ENCODE assay signal across 1 cellular context in the genomic region with DNA sequence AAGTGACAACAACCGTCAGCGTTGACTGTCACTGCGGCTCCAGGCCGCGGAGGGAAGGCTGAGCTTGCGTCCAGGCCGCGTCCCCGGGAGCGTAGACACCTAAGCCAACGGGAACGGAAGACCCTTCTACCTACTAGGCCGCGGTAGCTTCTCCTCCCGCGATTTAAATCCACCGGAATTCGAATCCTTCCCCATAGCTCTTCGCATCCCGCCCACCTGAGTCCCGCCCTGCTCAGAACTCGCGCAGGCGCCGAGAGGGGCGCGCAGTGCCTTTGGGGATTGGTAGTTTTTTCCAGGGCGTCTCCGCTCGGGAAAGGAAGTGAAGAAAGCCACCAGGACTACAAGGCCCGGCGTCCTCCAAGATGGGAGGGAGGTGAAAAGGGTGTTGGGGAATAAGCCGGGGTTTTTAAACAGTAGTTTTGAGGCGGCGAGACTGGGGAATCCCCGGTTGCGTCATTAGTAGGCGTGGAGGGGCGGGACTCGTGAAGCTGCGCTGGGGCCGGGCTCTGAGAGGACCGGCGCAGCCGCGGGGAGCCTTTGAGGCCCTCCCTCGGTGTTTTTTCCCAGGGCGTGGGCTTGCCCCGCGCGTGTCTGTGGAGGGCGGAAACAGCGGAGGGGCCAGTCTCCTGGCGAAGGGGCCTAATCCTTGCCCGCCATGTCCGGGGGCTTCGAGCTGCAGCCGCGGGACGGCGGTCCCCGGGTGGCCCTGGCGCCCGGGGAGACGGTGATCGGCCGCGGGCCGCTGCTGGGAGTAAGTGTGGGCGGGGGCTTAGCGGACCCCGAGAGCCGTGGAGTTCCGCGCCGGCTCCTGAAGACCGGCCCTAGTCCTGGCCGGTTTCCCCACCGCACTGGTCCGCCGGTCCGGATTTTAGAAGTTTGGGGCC.
TF ChIP-seq lines count a peak whose summit lies in the region.

Gene APLF (plus strand): TSS at position 509 of the 884 bp plus-strand sequence. CDS start 147 bp downstream, at position 656.
Gene FBXO48 (minus strand): TSS at position 218 of the 884 bp plus-strand sequence. CDS start 2,149 bp downstream, outside the sequence.

TF ChIP-seq in K562, 482 proteins besides CTCF, POLR2A, EP300 and RAD21 (continued from another document and continues in another):
- peak; percentile 61 for TF ChIP-seq TAF1 (IDR thresholded peaks at IDR 0.05; ENCODE audit: control insufficient read depth, extremely low read depth, insufficient read depth, low read length, severe bottlenecking)
- TF ChIP-seq SMC3 (conservative IDR thresholded peaks at IDR 0.05; ENCODE audit: insufficient read depth, low read depth, low read length) = no peak
- no peak for TF ChIP-seq HMGXB4 (CRISPR knock-in tag; IDR thresholded peaks at IDR 0.05)
- no peak for TF ChIP-seq NCOA2 (IDR thresholded peaks at IDR 0.05; ENCODE audit: partially characterized antibody in 2 of 2)
- TF ChIP-seq CBX8 (IDR thresholded peaks at IDR 0.05; ENCODE audit: borderline replicate concordance, extremely low read depth, low read depth, low read length, poor library complexity, severe bottlenecking) = no peak
- TF ChIP-seq ZNF766 (CRISPR knock-in tag; conservative IDR thresholded peaks at IDR 0.05) = peak; percentile 96
- no peak for TF ChIP-seq TSC22D4 (tag; IDR thresholded peaks at IDR 0.05)
- TF ChIP-seq, protein P1, sequence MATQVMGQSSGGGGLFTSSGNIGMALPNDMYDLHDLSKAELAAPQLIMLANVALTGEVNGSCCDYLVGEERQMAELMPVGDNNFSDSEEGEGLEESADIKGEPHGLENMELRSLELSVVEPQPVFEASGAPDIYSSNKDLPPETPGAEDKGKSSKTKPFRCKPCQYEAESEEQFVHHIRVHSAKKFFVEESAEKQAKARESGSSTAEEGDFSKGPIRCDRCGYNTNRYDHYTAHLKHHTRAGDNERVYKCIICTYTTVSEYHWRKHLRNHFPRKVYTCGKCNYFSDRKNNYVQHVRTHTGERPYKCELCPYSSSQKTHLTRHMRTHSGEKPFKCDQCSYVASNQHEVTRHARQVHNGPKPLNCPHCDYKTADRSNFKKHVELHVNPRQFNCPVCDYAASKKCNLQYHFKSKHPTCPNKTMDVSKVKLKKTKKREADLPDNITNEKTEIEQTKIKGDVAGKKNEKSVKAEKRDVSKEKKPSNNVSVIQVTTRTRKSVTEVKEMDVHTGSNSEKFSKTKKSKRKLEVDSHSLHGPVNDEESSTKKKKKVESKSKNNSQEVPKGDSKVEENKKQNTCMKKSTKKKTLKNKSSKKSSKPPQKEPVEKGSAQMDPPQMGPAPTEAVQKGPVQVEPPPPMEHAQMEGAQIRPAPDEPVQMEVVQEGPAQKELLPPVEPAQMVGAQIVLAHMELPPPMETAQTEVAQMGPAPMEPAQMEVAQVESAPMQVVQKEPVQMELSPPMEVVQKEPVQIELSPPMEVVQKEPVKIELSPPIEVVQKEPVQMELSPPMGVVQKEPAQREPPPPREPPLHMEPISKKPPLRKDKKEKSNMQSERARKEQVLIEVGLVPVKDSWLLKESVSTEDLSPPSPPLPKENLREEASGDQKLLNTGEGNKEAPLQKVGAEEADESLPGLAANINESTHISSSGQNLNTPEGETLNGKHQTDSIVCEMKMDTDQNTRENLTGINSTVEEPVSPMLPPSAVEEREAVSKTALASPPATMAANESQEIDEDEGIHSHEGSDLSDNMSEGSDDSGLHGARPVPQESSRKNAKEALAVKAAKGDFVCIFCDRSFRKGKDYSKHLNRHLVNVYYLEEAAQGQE (CRISPR knock-in tag; IDR thresholded peaks at IDR 0.05; ENCODE audit: low read depth) = no peak
- TF ChIP-seq TOE1 (IDR thresholded peaks at IDR 0.05; ENCODE audit: borderline replicate concordance) = no peak; the same call in 1 of the 2 replicates
- TF ChIP-seq TOE1 (CRISPR knock-in tag; IDR thresholded peaks at IDR 0.05; ENCODE audit: borderline replicate concordance, low read depth) = no peak
- TF ChIP-seq PTBP1 (IDR thresholded peaks at IDR 0.05; ENCODE audit: low read depth, low read length) = no peak
- TF ChIP-seq, protein P2, sequence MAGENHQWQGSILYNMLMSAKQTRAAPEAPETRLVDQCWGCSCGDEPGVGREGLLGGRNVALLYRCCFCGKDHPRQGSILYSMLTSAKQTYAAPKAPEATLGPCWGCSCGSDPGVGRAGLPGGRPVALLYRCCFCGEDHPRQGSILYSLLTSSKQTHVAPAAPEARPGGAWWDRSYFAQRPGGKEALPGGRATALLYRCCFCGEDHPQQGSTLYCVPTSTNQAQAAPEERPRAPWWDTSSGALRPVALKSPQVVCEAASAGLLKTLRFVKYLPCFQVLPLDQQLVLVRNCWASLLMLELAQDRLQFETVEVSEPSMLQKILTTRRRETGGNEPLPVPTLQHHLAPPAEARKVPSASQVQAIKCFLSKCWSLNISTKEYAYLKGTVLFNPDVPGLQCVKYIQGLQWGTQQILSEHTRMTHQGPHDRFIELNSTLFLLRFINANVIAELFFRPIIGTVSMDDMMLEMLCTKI (IDR thresholded peaks at IDR 0.05; ENCODE audit: partially characterized antibody) = no peak
- peak; percentile 87; the same call in 1 of the 2 replicates for TF ChIP-seq TARDBP (IDR thresholded peaks at IDR 0.05)
- TF ChIP-seq TRIM28 (IDR thresholded peaks at IDR 0.05) = no peak
- TF ChIP-seq, protein P3, sequence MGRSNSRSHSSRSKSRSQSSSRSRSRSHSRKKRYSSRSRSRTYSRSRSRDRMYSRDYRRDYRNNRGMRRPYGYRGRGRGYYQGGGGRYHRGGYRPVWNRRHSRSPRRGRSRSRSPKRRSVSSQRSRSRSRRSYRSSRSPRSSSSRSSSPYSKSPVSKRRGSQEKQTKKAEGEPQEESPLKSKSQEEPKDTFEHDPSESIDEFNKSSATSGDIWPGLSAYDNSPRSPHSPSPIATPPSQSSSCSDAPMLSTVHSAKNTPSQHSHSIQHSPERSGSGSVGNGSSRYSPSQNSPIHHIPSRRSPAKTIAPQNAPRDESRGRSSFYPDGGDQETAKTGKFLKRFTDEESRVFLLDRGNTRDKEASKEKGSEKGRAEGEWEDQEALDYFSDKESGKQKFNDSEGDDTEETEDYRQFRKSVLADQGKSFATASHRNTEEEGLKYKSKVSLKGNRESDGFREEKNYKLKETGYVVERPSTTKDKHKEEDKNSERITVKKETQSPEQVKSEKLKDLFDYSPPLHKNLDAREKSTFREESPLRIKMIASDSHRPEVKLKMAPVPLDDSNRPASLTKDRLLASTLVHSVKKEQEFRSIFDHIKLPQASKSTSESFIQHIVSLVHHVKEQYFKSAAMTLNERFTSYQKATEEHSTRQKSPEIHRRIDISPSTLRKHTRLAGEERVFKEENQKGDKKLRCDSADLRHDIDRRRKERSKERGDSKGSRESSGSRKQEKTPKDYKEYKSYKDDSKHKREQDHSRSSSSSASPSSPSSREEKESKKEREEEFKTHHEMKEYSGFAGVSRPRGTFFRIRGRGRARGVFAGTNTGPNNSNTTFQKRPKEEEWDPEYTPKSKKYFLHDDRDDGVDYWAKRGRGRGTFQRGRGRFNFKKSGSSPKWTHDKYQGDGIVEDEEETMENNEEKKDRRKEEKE (IDR thresholded peaks at IDR 0.05; ENCODE audit: borderline replicate concordance in 1 of 2, control insufficient read depth in 1 of 2, low read depth in 2 of 2, low read length in 1 of 2) = no peak
- no peak for TF ChIP-seq BHLHE40 (IDR thresholded peaks at IDR 0.05; ENCODE audit: low read length)
- TF ChIP-seq, protein P4, sequence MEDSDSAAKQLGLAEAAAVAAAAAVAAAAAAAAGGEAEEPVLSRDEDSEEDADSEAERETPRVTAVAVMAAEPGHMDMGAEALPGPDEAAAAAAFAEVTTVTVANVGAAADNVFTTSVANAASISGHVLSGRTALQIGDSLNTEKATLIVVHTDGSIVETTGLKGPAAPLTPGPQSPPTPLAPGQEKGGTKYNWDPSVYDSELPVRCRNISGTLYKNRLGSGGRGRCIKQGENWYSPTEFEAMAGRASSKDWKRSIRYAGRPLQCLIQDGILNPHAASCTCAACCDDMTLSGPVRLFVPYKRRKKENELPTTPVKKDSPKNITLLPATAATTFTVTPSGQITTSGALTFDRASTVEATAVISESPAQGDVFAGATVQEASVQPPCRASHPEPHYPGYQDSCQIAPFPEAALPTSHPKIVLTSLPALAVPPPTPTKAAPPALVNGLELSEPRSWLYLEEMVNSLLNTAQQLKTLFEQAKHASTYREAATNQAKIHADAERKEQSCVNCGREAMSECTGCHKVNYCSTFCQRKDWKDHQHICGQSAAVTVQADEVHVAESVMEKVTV (CRISPR knock-in tag; IDR thresholded peaks at IDR 0.05) = no peak
- TF ChIP-seq, protein P5, sequence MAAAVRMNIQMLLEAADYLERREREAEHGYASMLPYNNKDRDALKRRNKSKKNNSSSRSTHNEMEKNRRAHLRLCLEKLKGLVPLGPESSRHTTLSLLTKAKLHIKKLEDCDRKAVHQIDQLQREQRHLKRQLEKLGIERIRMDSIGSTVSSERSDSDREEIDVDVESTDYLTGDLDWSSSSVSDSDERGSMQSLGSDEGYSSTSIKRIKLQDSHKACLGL (CRISPR knock-in tag; IDR thresholded peaks at IDR 0.05; ENCODE audit: borderline replicate concordance, poor library complexity, severe bottlenecking) = no peak
- no peak for TF ChIP-seq HNRNPL (IDR thresholded peaks at IDR 0.05; ENCODE audit: low read depth, low read length)
- TF ChIP-seq MYC (IDR thresholded peaks at IDR 0.05; ENCODE audit: low read depth, low read length) = peak; percentile 65
- TF ChIP-seq MYC (CRISPR knock-in tag; IDR thresholded peaks at IDR 0.05; ENCODE audit: borderline replicate concordance, low read depth) = 0 out of 2 replicates have a peak, but pooled peaks have one; percentile 57
- peak; percentile 91 for TF ChIP-seq ZNF395 (CRISPR knock-in tag; IDR thresholded peaks at IDR 0.05)
- no peak for TF ChIP-seq PYGO2 (tag; IDR thresholded peaks at IDR 0.05)
- peak; percentile 56 for TF ChIP-seq RBBP5 (IDR thresholded peaks at IDR 0.05; ENCODE audit: borderline replicate concordance, insufficient read depth, low read length, poor library complexity, severe bottlenecking)
- TF ChIP-seq KDM5B (IDR thresholded peaks at IDR 0.05; ENCODE audit: insufficient replicate concordance, low read depth, low read length) = no peak
- TF ChIP-seq, protein P6, sequence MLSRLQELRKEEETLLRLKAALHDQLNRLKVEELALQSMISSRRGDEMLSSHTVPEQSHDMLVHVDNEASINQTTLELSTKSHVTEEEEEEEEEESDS (CRISPR knock-in tag; IDR thresholded peaks at IDR 0.05) = no peak
- TF ChIP-seq PHB (CRISPR knock-in tag; IDR thresholded peaks at IDR 0.05) = no peak
- no peak for TF ChIP-seq DPF2 (IDR thresholded peaks at IDR 0.05)
- no peak for TF ChIP-seq BRF1 (IDR thresholded peaks at IDR 0.05; ENCODE audit: borderline replicate concordance, extremely low read depth, insufficient read length)
- no peak for TF ChIP-seq SLC30A9 (CRISPR knock-in tag; IDR thresholded peaks at IDR 0.05)
- no peak for TF ChIP-seq CHD4 (IDR thresholded peaks at IDR 0.05; ENCODE audit: insufficient read depth, insufficient replicate concordance, low read depth, low read length, poor library complexity, severe bottlenecking)
- no peak for TF ChIP-seq CEBPZ (IDR thresholded peaks at IDR 0.05; ENCODE audit: borderline replicate concordance, low read depth, low read length)
- TF ChIP-seq GATA2 (CRISPR knock-in tag; IDR thresholded peaks at IDR 0.05) = no peak
- TF ChIP-seq ZNF124 (CRISPR knock-in tag; IDR thresholded peaks at IDR 0.05) = no peak
- no peak for TF ChIP-seq ZNF24 (IDR thresholded peaks at IDR 0.05)
- peak; percentile 91 for TF ChIP-seq POLR2G (IDR thresholded peaks at IDR 0.05; ENCODE audit: low read depth, low read length)
- TF ChIP-seq YBX1 (IDR thresholded peaks at IDR 0.05) = no peak
- peak; percentile 71 for TF ChIP-seq MEIS2 (IDR thresholded peaks at IDR 0.05; ENCODE audit: partially characterized antibody)
- no peak for TF ChIP-seq ZFP30 (CRISPR knock-in tag; IDR thresholded peaks at IDR 0.05; ENCODE audit: borderline replicate concordance)
- no peak for TF ChIP-seq THRAP3 (IDR thresholded peaks at IDR 0.05; ENCODE audit: borderline replicate concordance)
